In genomic region chr14:63287661-63288483, GRCh38 we compare ENCODE assay signal across 26 cellular contexts. TPM values are rescaled to one million over a fixed set of nuclear protein-coding genes. Genes with fewer than 3 reads are reported as not detected.
DNase-seq lines count a peak whose midpoint lies in the region; ATAC-seq and TF ChIP-seq lines count a peak whose summit lies in the region.
"Had no signal": no experiment of that assay in that cellular context is flagged by ENCODE, and none has a peak within 500 bp of the region (broad histone marks: within the 10 kb centered on the region; RNA-seq: fewer than 3 reads in every experiment).

No MANE protein-coding gene starts in this region.

- DNase-seq in left ventricle myocardium superior (no peak), Right ventricle myocardium inferior (ENCODE audit: missing footprints) (no peak), NCI-H69 (lab: John Stamatoyannopoulos, UW) (peak; percentile 50), foreskin keratinocyte (peak; percentile 66 to 79), NCI-H2107 (lab: John Stamatoyannopoulos, UW) (no peak), glomerular visceral epithelial cell (ENCODE audit: extremely low spot score) (no peak)
- DNase-seq: activated B cell treated with CpG ODN at 0.5 μM for 24 hours; activated CD4-positive, alpha-beta memory T cell treated with anti-CD3 and anti-CD28 coated beads for 36 hours; activated effector memory CD4-positive, alpha-beta T cell treated with anti-CD3 and anti-CD28 coated beads, Interleukin-2, amount 50 U/mL, for 16 hours; CD4-positive, alpha-beta T cell; DMS53; head of caudate nucleus; lower lobe of right lung; NCI-H1092; NCI-H2029 treated with DMSO at 0.1 percent for 48 hours; stomach; upper lobe of left lung had no signal

- no peak for TF ChIP-seq CTCF in foreskin keratinocyte (conservative IDR thresholded peaks at IDR 0.05)

- H3K27ac ChIP-seq in foreskin keratinocyte: no peak overlapping the region
- H3K27ac ChIP-seq: A549, cardiac muscle cell, lower lobe of right lung, neutrophil, RWPE1, upper lobe of left lung had no signal

- intact Hi-C loops in left ventricle myocardium superior (cut with micrococcal nuclease): no loop called here
- intact Hi-C loops in Right ventricle myocardium inferior (cut with DNase I): no loop called here

- ATAC-seq in left ventricle myocardium superior (peak; percentile 67), Right ventricle myocardium inferior (no peak), foreskin keratinocyte (peak; percentile 56), HG02798 (IDR thresholded peaks at IDR 0.05; ENCODE audit: poor library complexity, unreplicated experiment) (no peak), HG02852 (IDR thresholded peaks at IDR 0.05; ENCODE audit: unreplicated experiment) (no peak)
- ATAC-seq: A549, lower lobe of right lung had no signal

- H3K4me1 ChIP-seq in foreskin keratinocyte: no peaks in the 10 kb centered on the region
- H3K4me1 ChIP-seq: A549, HAP-1, lower lobe of right lung, upper lobe of left lung had no signal

- peaks cover 21% of the 10 kb centered on the region for H3K27me3 ChIP-seq in foreskin keratinocyte
- H3K27me3 ChIP-seq: cardiac muscle cell, stomach, upper lobe of left lung had no signal

RNA-seq across cellular contexts. Expression of gene GPHB5, which starts 30.9 kb away (rescaled TPM):
- total RNA-seq in left ventricle myocardium superior (not detected), Right ventricle myocardium inferior (not detected), foreskin keratinocyte (not detected in 2 replicates)
- polyA plus RNA-seq in foreskin keratinocyte: not detected in 2 replicates
- total RNA-seq: activated B cell treated with CpG ODN at 0.5 μM for 24 hours; activated CD4-positive, alpha-beta memory T cell treated with anti-CD3 and anti-CD28 coated beads for 36 hours; cardiac muscle cell; CD4-positive, alpha-beta T cell; epithelial cell of proximal tubule; lower lobe of right lung; NCI-H460; stomach; upper lobe of left lung had no signal
- polyA plus RNA-seq: A549, cardiac muscle cell, stomach had no signal

Comparison
In these comparisons a context has a peak if more than half of its experiments do, and no peak if none do; other contexts are left out.
1. ATAC-seq: peak in left ventricle myocardium superior (single experiment) and foreskin keratinocyte (single experiment); none in Right ventricle myocardium inferior (single experiment), HG02798 (single experiment) and HG02852 (single experiment).
2. DNase-seq: peak in NCI-H69 (single experiment) and foreskin keratinocyte (2 of 2); none in left ventricle myocardium superior (single experiment), Right ventricle myocardium inferior (single experiment), NCI-H2107 (single experiment) and glomerular visceral epithelial cell (single experiment).